ENCODE assay signal across 8 cellular contexts in the genomic region with DNA sequence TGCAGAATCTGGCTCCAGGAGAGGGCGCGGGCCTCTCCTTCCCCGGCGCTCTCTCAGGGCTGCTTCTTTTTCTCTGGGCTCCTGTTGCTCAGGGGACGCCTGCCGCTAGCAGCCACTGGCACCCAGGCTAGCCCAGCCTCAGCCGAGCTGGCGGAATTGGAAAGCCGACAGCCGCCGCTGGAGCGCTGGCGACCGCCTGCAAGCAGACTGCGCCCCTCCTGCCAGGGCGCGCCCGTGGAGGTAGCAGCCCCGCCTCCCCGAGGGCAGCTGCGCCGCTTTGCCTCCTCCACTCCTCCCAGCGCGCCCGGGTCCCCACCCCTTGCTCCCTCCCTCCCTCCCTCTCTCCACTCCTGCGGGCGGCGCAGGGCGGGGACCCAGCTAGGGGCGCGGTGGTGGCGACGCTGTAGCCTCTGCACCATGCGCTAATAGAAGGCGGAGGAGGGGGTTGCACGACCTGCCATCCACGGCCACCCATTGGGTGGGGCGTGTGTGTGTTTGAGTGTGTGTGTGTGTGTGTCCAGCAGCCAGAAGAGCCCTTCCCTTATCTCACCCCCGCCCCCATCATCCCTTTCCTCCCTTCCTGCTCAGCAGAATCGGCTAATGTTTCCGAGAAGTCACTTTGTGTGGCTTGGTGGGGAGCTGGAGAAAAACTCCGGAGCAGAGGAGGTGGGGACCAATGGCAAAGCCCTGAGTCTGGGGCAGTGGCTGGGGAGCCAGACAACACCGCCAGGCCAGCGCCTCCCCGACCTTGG. TPM values are rescaled to one million over a fixed set of nuclear protein-coding genes. Genes with fewer than 3 reads are reported as not detected.
DNase-seq lines count a peak whose midpoint lies in the region; ATAC-seq and TF ChIP-seq lines count a peak whose summit lies in the region.

A gene (minus strand): TSS at position 209 of the 752 bp plus-strand sequence. CDS start 64,188 bp downstream, outside the sequence.

- peak; percentile 55 for ATAC-seq in GM19351 (IDR thresholded peaks at IDR 0.05; ENCODE audit: unreplicated experiment)
- no peak for ATAC-seq in HG03565 (IDR thresholded peaks at IDR 0.05; ENCODE audit: unreplicated experiment)

- H3K4me1 Mint-ChIP-seq in brain = peaks cover 39% of the 10 kb centered on the region

- H3K4me3 Mint-ChIP-seq in brain = peak within 1 kb of the TSS; percentile 90 to 97 (median 93)

- DNase-seq in BE2C = peak; percentile 93
- DNase-seq in HT1080 (ENCODE audit: low read depth) = peak; percentile 77
- peak; percentile 17 for DNase-seq in OCI-M2 (lab: John Stamatoyannopoulos, UW; ENCODE audit: unreplicated experiment)
- peak; percentile 54 for DNase-seq in iPS DF 6.9 (ENCODE audit: low read depth, low spot score)
- peak; percentile 58 for DNase-seq in putamen (ENCODE audit: low spot score)

- no peaks in the 10 kb centered on the region for H3K27me3 ChIP-seq in BE2C
- no peaks in the 10 kb centered on the region for H3K27me3 ChIP-seq in iPS DF 6.9 (ENCODE audit: control insufficient read depth, insufficient read depth, low read length)

- H3K9me3 Mint-ChIP-seq in brain = peaks cover 0 to 2% (median 0%) of the 10 kb centered on the region in 5 experiments

- no peaks in the 10 kb centered on the region for H3K9me3 ChIP-seq in BE2C
- H3K9me3 ChIP-seq in iPS DF 6.9 (ENCODE audit: control insufficient read depth, insufficient read depth, low read length) = no peaks in the 10 kb centered on the region

- H3K36me3 ChIP-seq in BE2C (no peaks in the 10 kb centered on the region), iPS DF 6.9 (ENCODE audit: control insufficient read depth, insufficient read depth, low read length) (no peaks in the 10 kb centered on the region)

- peak within 1 kb of the TSS; percentile 18 to 91 (median 56) for H3K27ac Mint-ChIP-seq in brain

- no peaks in the 10 kb centered on the region for H3K36me3 Mint-ChIP-seq in brain

- no peak within 1 kb of the TSS for H3K27ac ChIP-seq in iPS DF 6.9 (ENCODE audit: low read length)

- peak within 1 kb of the TSS; percentile 80 for H3K4me3 ChIP-seq in BE2C (ENCODE audit: low read depth, low read length)
- peak within 1 kb of the TSS; percentile 92 for H3K4me3 ChIP-seq in iPS DF 6.9 (ENCODE audit: low read length)

- peaks cover 37% of the 10 kb centered on the region for H3K27me3 Mint-ChIP-seq in brain

- H3K4me1 ChIP-seq in BE2C (no peaks in the 10 kb centered on the region), iPS DF 6.9 (ENCODE audit: control insufficient read depth, insufficient read depth, low read length) (no peaks in the 10 kb centered on the region; the same call in 1 of the 2 replicates)

- TF ChIP-seq CTCF in BE2C (IDR thresholded peaks at IDR 0.05; ENCODE audit: low read depth, low read length) (peak; percentile 19; the same call in 1 of the 2 replicates), brain (conservative IDR thresholded peaks at IDR 0.05) (peak in 1 of 2 experiments; percentile 24)

- WGBS in iPS DF 6.9 (ENCODE audit: insufficient coverage, insufficient read length) = no CpG with 5 or more reads among the region's 45 CpGs

RNA-seq across cellular contexts. Expression of the gene that starts here (rescaled TPM):
- 2.2 TPM for polyA plus RNA-seq in BE2C (2012; ENCODE audit: insufficient read depth, insufficient read length, low read depth)
- 1.1 and 1.8 TPM in 2 replicates for total RNA-seq in HT1080 (2014; rRNA removed; shearing (Covaris generic))
- 0.76 and 0.96 TPM in 2 replicates for polyA plus RNA-seq in HT1080 (2015; cell fraction: cytosol; rRNA removed)
- polyA plus RNA-seq in HT1080 (2015; cell fraction: nucleus; rRNA removed) = 1.6 and 1.8 TPM in 2 replicates
- polyA plus RNA-seq in brain (ENCODE audit: insufficient read depth, low read depth, low replicate concordance) = 0.22 TPM

Comparison
In these comparisons a context has a peak if more than half of its experiments do, and no peak if none do; other contexts are left out.
1. DNase-seq: peak in every context shown above with its lines; median percentile 93 in BE2C; 77 in HT1080; 58 in putamen; 54 in iPS DF 6.9; 17 in OCI-M2.